In the genomic region with DNA sequence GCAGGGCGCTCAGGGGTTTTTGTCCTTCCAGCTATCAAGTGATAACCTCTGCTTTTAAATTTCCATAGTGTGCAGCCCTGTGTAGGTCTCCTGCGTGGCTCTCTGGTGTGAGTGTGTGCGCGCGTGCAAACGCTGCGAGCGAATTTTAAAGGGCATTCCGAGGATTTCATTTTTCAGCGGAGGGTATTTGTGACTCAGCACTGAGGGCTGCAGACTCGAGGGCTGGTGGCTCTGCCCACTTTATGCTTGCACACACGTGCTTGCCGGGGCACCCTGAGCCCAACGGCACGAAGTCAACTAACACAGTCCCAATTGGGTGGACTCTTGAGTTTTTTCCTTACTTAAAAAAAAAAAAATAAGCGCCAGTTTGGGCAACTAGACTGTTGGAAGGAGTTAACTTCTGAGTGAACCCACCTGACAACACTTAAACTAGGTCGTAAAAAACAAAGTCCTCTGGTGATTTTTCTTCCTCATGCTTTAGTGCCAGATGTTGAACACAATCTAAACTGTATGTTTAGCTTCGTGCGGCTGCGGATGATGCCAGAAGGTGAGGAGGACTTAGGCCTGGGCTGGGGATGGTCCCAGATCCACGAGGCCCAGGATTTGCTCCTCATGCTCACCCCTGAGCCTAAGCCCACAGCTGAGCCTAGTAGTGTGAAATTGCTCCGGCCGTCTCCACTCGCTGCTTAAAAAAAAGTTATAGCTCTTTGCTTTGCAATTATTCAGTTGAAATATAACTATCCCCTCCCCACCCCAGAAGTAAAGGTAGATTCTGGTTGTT, we compare ENCODE assay signal across 8 cellular contexts. TPM values are rescaled to one million over a fixed set of nuclear protein-coding genes. Genes with fewer than 3 reads are reported as not detected.
DNase-seq lines count a peak whose midpoint lies in the region; ATAC-seq and TF ChIP-seq lines count a peak whose summit lies in the region.

No MANE protein-coding gene starts in this region.

- CTCF ChIA-PET in AG04450 (lab: Charles Lee): interaction anchor here (1.2 kb wide), 1 partner anchor 47 kb away, joined by 3 read pairs; no protein-coding TSS in a partner anchor

- no peak for TF ChIP-seq CTCF in AG04450 (IDR thresholded peaks at IDR 0.05; ENCODE audit: low read depth, low read length)
- no peak for TF ChIP-seq CTCF in H9 (conservative IDR thresholded peaks at IDR 0.05)

- H3K4ac ChIP-seq in H9 (ENCODE audit: low read depth, low read length): no peak overlapping the region

- H3K23me2 ChIP-seq in H9 (ENCODE audit: insufficient read length, low read depth, low read length, poor library complexity, severe bottlenecking): peaks cover 35% of the 10 kb centered on the region

- H3T11ph ChIP-seq in H9 (ENCODE audit: low read length): no peak overlapping the region

- H2AFZ ChIP-seq in H9 (ENCODE audit: low read length): no peak overlapping the region

- peak overlapping the region; percentile 40 for H3K4me3 ChIP-seq in AG04450 (ENCODE audit: low read depth, low read length)
- peak overlapping the region; percentile 72 for H3K4me3 ChIP-seq in adipocyte (ENCODE audit: low read length)
- peak overlapping the region; percentile 47 for H3K4me3 ChIP-seq in mesodermal cell (ENCODE audit: extremely low read depth, insufficient read depth, low read length, poor library complexity, severe bottlenecking)

- H3K36me3 ChIP-seq in adipocyte (ENCODE audit: control insufficient read depth, insufficient read depth, low read length, severe bottlenecking) (no peaks in the 10 kb centered on the region), mesodermal cell (ENCODE audit: control insufficient read depth, insufficient read depth, low read length) (no peaks in the 10 kb centered on the region)

- no peak overlapping the region for H3K14ac ChIP-seq in H9 (ENCODE audit: insufficient read depth, low read length)

- no peak overlapping the region for H4K8ac ChIP-seq in H9 (replicated peaks; ENCODE audit: insufficient read length, low read depth, low read length)

- no peak overlapping the region for H4K91ac ChIP-seq in H9 (ENCODE audit: insufficient read length, low read depth, low read length)

- H3K4me1 Mint-ChIP-seq in H9: peaks cover 38 to 50% of the 10 kb centered on the region in 2 experiments

- H3K18ac ChIP-seq in H9 (ENCODE audit: insufficient read length, low read depth, low read length): no peak overlapping the region

- peaks cover 0 to 2% of the 10 kb centered on the region in 2 experiments; a peak in 2 of 5 replicates for H3K9me3 Mint-ChIP-seq in H9

- H4K5ac ChIP-seq in H9 (ENCODE audit: insufficient read length, low read depth, low read length): no peak overlapping the region

- whole genome bisulfite sequencing in H9 (ENCODE audit: extremely low coverage, insufficient read length, low lambda C conversion rate): no CpG with 5 or more reads among the region's 24 CpGs
- WGBS in mesodermal cell (ENCODE audit: insufficient coverage in 2 of 2), 2 experiments: 6 to 13% methylated on average over 14 to 20 of the region's 24 CpGs

- H3K79me2 ChIP-seq in H9 (ENCODE audit: insufficient read depth, low read length): no peaks in the 10 kb centered on the region

- no peak overlapping the region for H3K56ac ChIP-seq in H9 (ENCODE audit: insufficient read length, low read depth, low read length)

- no peak overlapping the region for H3K23ac ChIP-seq in H9 (ENCODE audit: insufficient read length, low read depth, low read length)

- H2BK20ac ChIP-seq in H9 (ENCODE audit: low read depth, low read length, poor library complexity, severe bottlenecking): no peak overlapping the region

- H4K20me1 ChIP-seq in H9 (ENCODE audit: control insufficient read depth, insufficient read depth, insufficient read length): no peaks in the 10 kb centered on the region

- H2BK12ac ChIP-seq in H9 (ENCODE audit: insufficient read length, low read depth, low read length): no peak overlapping the region

- ATAC-seq in GM18520 (IDR thresholded peaks at IDR 0.05; ENCODE audit: unreplicated experiment): no peak

- POLR2A ChIA-PET in AG04450 (lab: Yijun Ruan, JAX): no interaction called here

- no peak overlapping the region for H2BK120ac ChIP-seq in H9 (ENCODE audit: low read depth, low read length, poor library complexity, severe bottlenecking)

- peaks cover 91% of the 10 kb centered on the region for H3K27me3 Mint-ChIP-seq in H9 (ENCODE audit: low read depth)

- no peak overlapping the region for H2BK5ac ChIP-seq in H9 (ENCODE audit: insufficient read length, low read length)

- H3K4me1 ChIP-seq in H9 (ENCODE audit: insufficient read depth, low read length): peaks cover 8% of the 10 kb centered on the region; the same call in 1 of the 2 replicates
- peaks cover 20% of the 10 kb centered on the region for H3K4me1 ChIP-seq in adipocyte (ENCODE audit: control insufficient read depth, insufficient read depth, low read length)
- H3K4me1 ChIP-seq in mesodermal cell (ENCODE audit: control insufficient read depth, insufficient read depth, low read length, poor library complexity, severe bottlenecking): no peaks in the 10 kb centered on the region

- no peak overlapping the region for H3K27ac Mint-ChIP-seq in H9

- H3K27ac ChIP-seq in AG04450 (ENCODE audit: low read depth, low read length) (no peak overlapping the region), H9 (ENCODE audit: insufficient read length, low read depth, low read length) (no peak overlapping the region), mesodermal cell (ENCODE audit: low read depth, low read length, severe bottlenecking) (no peak overlapping the region)

- no peaks in the 10 kb centered on the region for H3K36me3 Mint-ChIP-seq in H9 (ENCODE audit: insufficient read depth in 1 of 3, low read depth in 3 of 3)

- H3K4me2 ChIP-seq in H9 (ENCODE audit: insufficient read depth, insufficient read length, low read length): peak overlapping the region; percentile 35

- no peaks in the 10 kb centered on the region for H3K79me1 ChIP-seq in H9 (ENCODE audit: insufficient read depth, low read depth, low read length, poor library complexity, severe bottlenecking)

- H3K9me3 ChIP-seq in AG04450 (ENCODE audit: control insufficient read depth, insufficient read depth, low read length) (no peaks in the 10 kb centered on the region; the same call in 1 of the 2 replicates), H9 (ENCODE audit: control insufficient read depth, low read depth, low read length) (no peaks in the 10 kb centered on the region), adipocyte (ENCODE audit: control insufficient read depth, low read length) (no peaks in the 10 kb centered on the region), mesodermal cell (ENCODE audit: control insufficient read depth, low read length) (no peaks in the 10 kb centered on the region)

- H3K4me3 Mint-ChIP-seq in H9: peak overlapping the region; percentile 31 to 77; a peak in 4 of 5 replicates

- no peak overlapping the region for H3K9ac ChIP-seq in H9 (ENCODE audit: extremely low read depth, insufficient read length, low read length)
- H3K9ac ChIP-seq in adipocyte (ENCODE audit: low read length): no peak overlapping the region

- no peak for DNase-seq in AG04450 (ENCODE audit: low read depth, low spot score)
- DNase-seq in H9: no peak
- peak; percentile 23 for DNase-seq in adipocyte (ENCODE audit: low read depth)
- no peak for DNase-seq in HCEC 1CT
- no peak for DNase-seq in GOT3 (lab: John Stamatoyannopoulos, UW)
- no peak for DNase-seq in epidermal melanocyte (ENCODE audit: insufficient read length, low spot score)

- H2BK15ac ChIP-seq in H9 (ENCODE audit: low read depth, low read length): no peak overlapping the region

- no peak overlapping the region for H2AK5ac ChIP-seq in H9 (ENCODE audit: insufficient read length, low read length)

- peaks cover 60% of the 10 kb centered on the region for H3K27me3 ChIP-seq in AG04450 (ENCODE audit: control insufficient read depth, insufficient read depth, low read length)
- peaks cover 59% of the 10 kb centered on the region for H3K27me3 ChIP-seq in H9 (ENCODE audit: insufficient read depth, low read length)
- peaks cover 73% of the 10 kb centered on the region for H3K27me3 ChIP-seq in adipocyte (replicated peaks; ENCODE audit: control insufficient read depth, insufficient read depth, low read length)

RNA-seq across cellular contexts. Expression of a gene that starts 2.1 kb away (rescaled TPM):
- polyA plus RNA-seq in AG04450 (2011; rRNA removed): 0.12 and 0.26 TPM in 2 replicates
- 0.23 and 0.48 TPM in 2 replicates for polyA minus RNA-seq in AG04450 (2011; rRNA and poly(A)+ RNA removed)
- total RNA-seq in H9 (2021): 0.20 and 0.22 TPM in 2 replicates
- 0.52 TPM for polyA plus RNA-seq in mesodermal cell (2013, experiment 1 of 2)
- 0.81 TPM for polyA plus RNA-seq in mesodermal cell (2013, experiment 2 of 2)
